Comparison of ENCODE assay signal across 28 cellular contexts in the genomic region with DNA sequence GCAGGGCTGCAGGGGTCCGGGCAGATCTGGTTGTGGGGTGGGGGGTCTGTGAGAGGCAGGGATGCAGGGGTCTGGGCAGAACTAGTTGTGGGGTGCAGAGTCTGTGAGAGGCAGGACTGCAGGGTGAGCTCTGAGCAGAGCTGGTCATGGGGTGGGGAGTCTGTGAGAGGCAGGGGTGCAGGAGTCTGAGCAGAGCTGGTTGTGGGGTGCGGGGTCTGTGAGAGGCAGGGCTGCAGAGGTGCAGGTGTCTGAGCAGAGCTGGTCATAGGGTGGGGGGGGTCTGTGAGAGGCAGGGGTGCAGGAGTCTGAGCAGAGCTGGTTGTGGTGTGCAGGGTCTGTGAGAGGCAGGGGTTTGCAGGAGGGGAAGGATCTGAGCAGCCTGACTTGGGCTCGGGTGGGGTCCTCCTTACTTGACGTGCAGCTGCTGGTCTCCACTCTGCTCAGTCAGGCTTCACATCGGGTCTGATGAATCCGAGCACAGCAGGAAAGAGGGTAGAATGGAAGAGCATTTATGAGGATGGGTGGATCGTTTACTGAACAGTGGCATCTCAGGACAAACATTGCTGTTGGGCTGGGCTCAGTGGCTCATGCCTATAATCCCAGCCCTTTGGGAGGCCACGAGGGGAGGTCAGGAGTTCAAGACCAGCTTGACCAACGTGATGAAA. TPM values are rescaled to one million over a fixed set of nuclear protein-coding genes. Genes with fewer than 3 reads are reported as not detected.
"Had no signal": no experiment of that assay in that cellular context is flagged by ENCODE, and none has a peak within 500 bp of the region (broad histone marks: within the 10 kb centered on the region; RNA-seq: fewer than 3 reads in every experiment).

No MANE protein-coding gene starts in this region.

- ATAC-seq: activated T-cell treated with anti-CD3 and anti-CD28 coated beads, Interleukin-2, amount 50 U/mL, for 4 hours; gastroesophageal sphincter; pancreas; psoas muscle; right cardiac atrium had no signal

- H3K9me3 Mint-ChIP-seq: activated T-cell treated with anti-CD3 and anti-CD28 coated beads, Interleukin-2, amount 50 U/mL, for 4 hours; activated T-helper 2 cell treated with anti-CD3 and anti-CD28 coated beads, Interferon-gamma antibody, Interleukin-2, Interleukin-4, amounts not matched to agents 10 μg/mL and 5 μg/mL and 100 μg/mL, durations not matched to agents 14 hours and 24 hours and 36 hours; central memory CD8-positive, alpha-beta T cell; natural killer cell treated with Interleukin-12 subunit alpha and Interleukin-12 subunit beta and Interleukin-15 and Interleukin-18, amount 100 ng/mL, for 72 hours; stimulated activated naive CD8-positive, alpha-beta T cell treated with anti-CD3 and anti-CD28 coated beads, Interleukin-15, Interleukin-2, amounts not matched to agents 100 ng/mL and 50 ng/mL, for 24 hours had no signal

- H3K4me3 Mint-ChIP-seq: activated naive CD8-positive, alpha-beta T cell; activated T-cell treated with anti-CD3 and anti-CD28 coated beads, Interleukin-2, amount 50 U/mL, for 4 hours; central memory CD8-positive, alpha-beta T cell; natural killer cell treated with Interleukin-12 subunit alpha and Interleukin-12 subunit beta and Interleukin-15 and Interleukin-18, amount 100 ng/mL, for 72 hours; stimulated activated naive CD8-positive, alpha-beta T cell treated with anti-CD3 and anti-CD28 coated beads, Interleukin-15, Interleukin-2, amounts not matched to agents 100 ng/mL and 50 ng/mL, for 24 hours had no signal

- H3K27me3 ChIP-seq: adrenal gland, ascending aorta, pancreas, tibial nerve, vagina had no signal

- H3K4me1 Mint-ChIP-seq: central memory CD8-positive, alpha-beta T cell had no signal

- H3K27ac Mint-ChIP-seq: activated naive CD8-positive, alpha-beta T cell; activated T-helper 2 cell treated with anti-CD3 and anti-CD28 coated beads, Interferon-gamma antibody, Interleukin-2, Interleukin-4, amounts not matched to agents 10 μg/mL and 5 μg/mL and 100 μg/mL, durations not matched to agents 14 hours and 24 hours and 36 hours; natural killer cell treated with Interleukin-12 subunit alpha and Interleukin-12 subunit beta and Interleukin-15 and Interleukin-18, amount 100 ng/mL, for 72 hours; stimulated activated naive CD8-positive, alpha-beta T cell treated with anti-CD3 and anti-CD28 coated beads, Interleukin-15, Interleukin-2, amounts not matched to agents 100 ng/mL and 50 ng/mL, for 24 hours had no signal

- DNase-seq: activated CD4-positive, alpha-beta T cell treated with anti-CD3 and anti-CD28 coated beads, Interleukin-2, amount 50 U/mL, for 4 hours; activated CD8-positive, alpha-beta memory T cell treated with anti-CD3 and anti-CD28 coated beads for 24 hours; activated CD8-positive, alpha-beta memory T cell treated with anti-CD3 and anti-CD28 coated beads, Interleukin-2, amount 50 U/mL, for 4 hours; activated naive CD4-positive, alpha-beta T cell; activated T-cell treated with anti-CD3 and anti-CD28 coated beads, Interleukin-2, amount 50 U/mL, for 4 hours; adrenal gland; effector memory CD4-positive, alpha-beta T cell; esophagus squamous epithelium; head of caudate nucleus; hypothalamus; pancreas; psoas muscle; right cardiac atrium; stimulated activated CD4-positive, alpha-beta T cell treated with anti-CD3 and anti-CD28 coated beads, Interleukin-12 subunit alpha, Interleukin-12 subunit beta, amount 100 ng/mL, for 4 hours; stimulated activated CD4-positive, alpha-beta T cell treated with anti-CD3 and anti-CD28 coated beads, Interleukin-4, amount 100 ng/mL, for 4 hours; substantia nigra had no signal

- H3K36me3 ChIP-seq: adrenal gland, ascending aorta, esophagus squamous epithelium, gastroesophageal sphincter, neutrophil, pancreas, vagina had no signal

- H3K4me1 ChIP-seq: adrenal gland, ascending aorta, gastroesophageal sphincter, pancreas, psoas muscle, tibial nerve, vagina had no signal

- H3K9me3 ChIP-seq: adrenal gland, ascending aorta, esophagus squamous epithelium, gastroesophageal sphincter, neutrophil, pancreas, psoas muscle, tibial nerve, vagina had no signal

- H3K4me3 ChIP-seq: adrenal gland, ascending aorta, esophagus squamous epithelium, gastroesophageal sphincter, pancreas, psoas muscle, tibial nerve, vagina had no signal

- H3K27ac ChIP-seq: adrenal gland, ascending aorta, esophagus squamous epithelium, gastroesophageal sphincter, neutrophil, pancreas, psoas muscle, tibial nerve, vagina had no signal

- H3K36me3 Mint-ChIP-seq: activated naive CD8-positive, alpha-beta T cell; natural killer cell treated with Interleukin-12 subunit alpha and Interleukin-12 subunit beta and Interleukin-15 and Interleukin-18, amount 100 ng/mL, for 72 hours had no signal

RNA-seq across cellular contexts. Expression of a gene that starts 31.2 kb away (rescaled TPM):
- total RNA-seq: activated T-cell treated with anti-CD3 and anti-CD28 coated beads, Interleukin-2, amount 50 U/mL, for 4 hours; adrenal gland; ascending aorta; dermis microvascular lymphatic vessel endothelial cell; esophagus squamous epithelium; gastroesophageal sphincter; natural killer cell treated with Interleukin-12 subunit alpha and Interleukin-12 subunit beta and Interleukin-15 and Interleukin-18, amount 100 ng/mL, for 72 hours; pancreas; psoas muscle; vagina had no signal
- polyA plus RNA-seq: adrenal gland, liver, pancreas, psoas muscle had no signal

RNA-seq across cellular contexts. Expression of a gene that starts 50.3 kb away (rescaled TPM):
- total RNA-seq: activated T-cell treated with anti-CD3 and anti-CD28 coated beads, Interleukin-2, amount 50 U/mL, for 4 hours; activated T-helper 2 cell treated with anti-CD3 and anti-CD28 coated beads, Interferon-gamma antibody, Interleukin-2, Interleukin-4, amounts not matched to agents 10 μg/mL and 5 μg/mL and 100 μg/mL, durations not matched to agents 14 hours and 24 hours and 36 hours; adrenal gland; ascending aorta; dermis microvascular lymphatic vessel endothelial cell; liver; natural killer cell treated with Interleukin-12 subunit alpha and Interleukin-12 subunit beta and Interleukin-15 and Interleukin-18, amount 100 ng/mL, for 72 hours; pancreas; psoas muscle; right cardiac atrium; tibial nerve had no signal
- polyA plus RNA-seq: adrenal gland, liver, pancreas, psoas muscle, right cardiac atrium had no signal

RNA-seq across cellular contexts. Expression of a gene that starts 54.7 kb away (rescaled TPM):
- total RNA-seq: activated T-cell treated with anti-CD3 and anti-CD28 coated beads, Interleukin-2, amount 50 U/mL, for 4 hours; activated T-helper 2 cell treated with anti-CD3 and anti-CD28 coated beads, Interferon-gamma antibody, Interleukin-2, Interleukin-4, amounts not matched to agents 10 μg/mL and 5 μg/mL and 100 μg/mL, durations not matched to agents 14 hours and 24 hours and 36 hours; adrenal gland; ascending aorta; dermis microvascular lymphatic vessel endothelial cell; esophagus squamous epithelium; gastroesophageal sphincter; liver; natural killer cell treated with Interleukin-12 subunit alpha and Interleukin-12 subunit beta and Interleukin-15 and Interleukin-18, amount 100 ng/mL, for 72 hours; pancreas; psoas muscle; right cardiac atrium; tibial nerve; vagina had no signal
- polyA plus RNA-seq: adrenal gland, liver, pancreas, psoas muscle, right cardiac atrium had no signal
